In the genomic region with DNA sequence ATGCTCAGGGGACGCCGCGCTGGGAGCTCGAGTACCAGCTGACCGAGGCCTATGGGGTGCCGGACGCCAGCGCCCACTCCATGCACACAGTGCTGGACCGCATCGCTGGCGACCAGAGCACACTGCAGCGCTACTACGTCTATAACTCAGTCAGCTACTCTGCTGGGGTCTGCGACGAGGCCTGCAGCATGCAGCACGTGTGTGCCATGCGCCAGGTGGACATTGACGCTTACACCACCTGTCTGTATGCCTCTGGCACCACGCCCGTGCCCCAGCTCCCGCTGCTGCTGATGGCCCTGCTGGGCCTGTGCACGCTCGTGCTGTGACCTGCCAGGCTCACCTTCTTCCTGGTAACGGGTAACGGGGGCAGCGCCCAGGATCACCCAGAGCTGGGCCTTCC, we compare ENCODE assay signal across 20 cellular contexts. TPM values are rescaled to one million over a fixed set of nuclear protein-coding genes. Genes with fewer than 3 reads are reported as not detected.
DNase-seq lines count a peak whose midpoint lies in the region; ATAC-seq, FAIRE-seq and TF ChIP-seq lines count a peak whose summit lies in the region.
"Had no signal": no experiment of that assay in that cellular context is flagged by ENCODE, and none has a peak within 500 bp of the region (broad histone marks: within the 10 kb centered on the region; RNA-seq: fewer than 3 reads in every experiment).

No MANE protein-coding gene starts in this region.

- intact Hi-C loops in left ventricle myocardium inferior (cut with micrococcal nuclease) (no loop called here), cardiac septum (cut with DNase I) (no loop called here), PC-9 (cut with micrococcal nuclease; ENCODE audit: unreplicated experiment) (no loop called here), kidney (cut with DNase I) (no loop called here), upper lobe of right lung (cut with DNase I) (no loop called here)

- H3K4me3 ChIP-seq in left ventricle myocardium inferior (peak overlapping the region; percentile 83), PC-9 (no peak overlapping the region), kidney (ENCODE audit: low read length in 2 of 2) (no peak overlapping the region), upper lobe of right lung (no peak overlapping the region)

- H3K36me3 Mint-ChIP-seq in HFFc6 (ENCODE audit: low read depth) = no peaks in the 10 kb centered on the region
- H3K36me3 Mint-ChIP-seq: T-cell had no signal

- no peak overlapping the region for H3K27ac Mint-ChIP-seq in HFFc6

- CTCF ChIA-PET in PC-9 (lab: Charles Lee) = no interaction called here

- no peaks in the 10 kb centered on the region for H4K20me1 ChIP-seq in PC-9 (ENCODE audit: insufficient read depth)

- POLR2A ChIA-PET in PC-9 (lab: Charles Lee; ENCODE audit: unreplicated experiment) = no interaction called here

- no TSS peak for BruUV-seq in PC-9 (replicated peaks; lab: Mats Ljungman, UMichigan)

- H3K9me3 ChIP-seq in left ventricle myocardium inferior (replicated peaks) (no peaks in the 10 kb centered on the region), PC-9 (ENCODE audit: insufficient read depth, low read depth) (no peaks in the 10 kb centered on the region), kidney (ENCODE audit: control insufficient read depth in 1 of 2, low read length in 2 of 2) (no peaks in the 10 kb centered on the region), upper lobe of right lung (no peaks in the 10 kb centered on the region)
- H3K9me3 ChIP-seq: uterus had no signal

- H3K27ac ChIP-seq in left ventricle myocardium inferior (replicated peaks) (peak overlapping the region; percentile 91), PC-9 (no peak overlapping the region), kidney (ENCODE audit: low read depth in 2 of 2, low read length in 2 of 2) (no peak overlapping the region), upper lobe of right lung (peak overlapping the region; percentile 94)

- peaks cover 5% of the 10 kb centered on the region for H3K36me3 ChIP-seq in left ventricle myocardium inferior
- no peaks in the 10 kb centered on the region for H3K36me3 ChIP-seq in PC-9 (ENCODE audit: low read depth)
- H3K36me3 ChIP-seq in kidney (ENCODE audit: control insufficient read depth in 1 of 2, insufficient read depth in 2 of 2, low read length in 2 of 2) = no peaks in the 10 kb centered on the region
- H3K36me3 ChIP-seq in upper lobe of right lung = peaks cover 5% of the 10 kb centered on the region
- H3K36me3 ChIP-seq: uterus had no signal

- no peak for FAIRE-seq in kidney (lab: Jason Lieb, UNC)
- no peak for FAIRE-seq in D721Med (lab: Jason Lieb, UNC)
- FAIRE-seq: GM12891 had no signal

- peaks cover 25% of the 10 kb centered on the region for H3K4me1 Mint-ChIP-seq in HFFc6 (ENCODE audit: low read depth)

- peaks cover 30% of the 10 kb centered on the region for H3K4me1 ChIP-seq in left ventricle myocardium inferior
- H3K4me1 ChIP-seq in PC-9 (replicated peaks; ENCODE audit: insufficient read depth) = peaks cover 14% of the 10 kb centered on the region; the same call in 1 of the 2 replicates
- H3K4me1 ChIP-seq in kidney (ENCODE audit: control insufficient read depth in 1 of 2, insufficient read depth in 1 of 2, low read depth in 1 of 2, low read length in 2 of 2) = peaks cover 0 to 12% of the 10 kb centered on the region in 2 donors
- H3K4me1 ChIP-seq in upper lobe of right lung = peaks cover 24% of the 10 kb centered on the region
- H3K4me1 ChIP-seq: uterus had no signal

- H3K9me2 ChIP-seq in PC-9 (ENCODE audit: insufficient read depth) = no peaks in the 10 kb centered on the region

- H3K4me2 ChIP-seq in PC-9 = peak overlapping the region; percentile 92; the same call in 1 of the 2 replicates

- H3K4me3 Mint-ChIP-seq in HFFc6 = no peak overlapping the region

- no peaks in the 10 kb centered on the region for H3K79me2 ChIP-seq in PC-9 (ENCODE audit: low read depth)

- DNase-seq in left ventricle myocardium inferior (no peak), cardiac septum (ENCODE audit: low spot score) (no peak), PC-9 (no peak), kidney (peak; percentile 82), upper lobe of right lung (no peak), D721Med (ENCODE audit: insufficient read length, low spot score) (no peak), HFFc6 (no peak)
- DNase-seq: activated T-cell treated with anti-CD3 and anti-CD28 coated beads, Interleukin-2, amount 50 U/mL, for 4 hours; Calu3; foreskin melanocyte; GF-D8; NCI-H226; RPMI8226; stimulated activated CD4-positive, alpha-beta T cell treated with anti-CD3 and anti-CD28 coated beads, Interleukin-4, amount 100 ng/mL, for 1 hour; T-cell had no signal

- ATAC-seq in upper lobe of right lung (no peak), esophagus mucosa (no peak)
- ATAC-seq: activated T-cell treated with anti-CD3 and anti-CD28 coated beads, Interleukin-2, amount 50 U/mL, for 4 hours; T-cell had no signal

- H3K27me3 ChIP-seq in left ventricle myocardium inferior (ENCODE audit: low read depth) (no peaks in the 10 kb centered on the region), PC-9 (ENCODE audit: insufficient read depth, low read depth) (no peaks in the 10 kb centered on the region), upper lobe of right lung (no peaks in the 10 kb centered on the region)
- H3K27me3 ChIP-seq: uterus had no signal

- H3F3A ChIP-seq in PC-9 (ENCODE audit: insufficient read depth, low read depth) = peaks cover 14% of the 10 kb centered on the region; the same call in 1 of the 2 replicates

- peaks cover 12% of the 10 kb centered on the region for H3K27me3 Mint-ChIP-seq in HFFc6 (ENCODE audit: insufficient read depth)
- H3K27me3 Mint-ChIP-seq: dendritic cell treated with granulocyte-macrophage colony-stimulating factor and Interleukin-4, amounts not matched to agents 40 ng/mL and 50 ng/mL, for 4 days; T-cell had no signal

- TF ChIP-seq CTCF in left ventricle myocardium inferior (IDR thresholded peaks at IDR 0.05; ENCODE audit: borderline replicate concordance) (no peak), PC-9 (conservative IDR thresholded peaks at IDR 0.05) (no peak), kidney (IDR thresholded peaks at IDR 0.05; ENCODE audit: borderline replicate concordance, extremely low read depth, insufficient read depth) (no peak), upper lobe of right lung (IDR thresholded peaks at IDR 0.05) (no peak), D721Med (IDR thresholded peaks at IDR 0.05; ENCODE audit: insufficient read depth, missing control alignments) (no peak), HFFc6 (IDR thresholded peaks at IDR 0.05) (no peak)

- no peak overlapping the region for H2AFZ ChIP-seq in PC-9

- H3K9me3 Mint-ChIP-seq in HFFc6 = no peaks in the 10 kb centered on the region
- H3K9me3 Mint-ChIP-seq: activated T-cell treated with anti-CD3 and anti-CD28 coated beads, Interleukin-2, amount 50 U/mL, for 4 hours; dendritic cell treated with granulocyte-macrophage colony-stimulating factor and Interleukin-4, amounts not matched to agents 40 ng/mL and 50 ng/mL, for 4 days; T-cell had no signal

- H3K9ac ChIP-seq in kidney (ENCODE audit: low read length in 2 of 2) = no peak overlapping the region

RNA-seq across cellular contexts. Expression of a gene that starts 1.3 kb away (rescaled TPM):
- 4.8 TPM for total RNA-seq in left ventricle myocardium inferior
- 3.0 TPM for total RNA-seq in cardiac septum
- 4.9 and 5.7 TPM in 2 replicates for total RNA-seq in PC-9 (2021)
- 8.2 TPM for total RNA-seq in kidney
- 9.1 TPM for polyA plus RNA-seq in kidney (ENCODE audit: insufficient read depth, low read depth, low replicate concordance)
- 8.7 TPM for total RNA-seq in upper lobe of right lung
- total RNA-seq in esophagus mucosa = 3.5 TPM
- total RNA-seq in HFFc6 (2021; fragmentation: NEBNext Ultra II Directional; extraction: Animal tissue kit (Norgen Biotek cat#: 25700)) = 10 to 100 TPM in 1 of 6 experiments, 1 to 10 TPM in 5; 8.0 to 10.7 (median 9.7) TPM

RNA-seq across cellular contexts. Expression of a gene that starts 23.7 kb away (rescaled TPM):
- not detected for total RNA-seq in left ventricle myocardium inferior
- not detected for total RNA-seq in cardiac septum
- total RNA-seq in PC-9 (2021) = 26.5 and 29.2 TPM in 2 replicates
- 9.7 TPM for total RNA-seq in kidney
- 5.9 TPM for polyA plus RNA-seq in kidney (ENCODE audit: insufficient read depth, low read depth, low replicate concordance)
- 29.1 TPM for total RNA-seq in upper lobe of right lung
- 1.8 TPM for total RNA-seq in esophagus mucosa
- total RNA-seq in HFFc6 (2021; fragmentation: NEBNext Ultra II Directional; extraction: Animal tissue kit (Norgen Biotek cat#: 25700)) = not detected
- total RNA-seq: skeletal muscle tissue had no signal

RNA-seq across cellular contexts. Expression of a gene that starts 44.1 kb away (rescaled TPM):
- total RNA-seq in left ventricle myocardium inferior (21.2 TPM), cardiac septum (13.2 TPM), PC-9 (2021) (21.1 and 29.1 TPM in 2 replicates), kidney (36.0 TPM), upper lobe of right lung (22.4 TPM), esophagus mucosa (18.8 TPM)
- 32.6 TPM for polyA plus RNA-seq in kidney (ENCODE audit: insufficient read depth, low read depth, low replicate concordance)
- 10 to 100 TPM; 20.7 to 29.1 (median 23.8) TPM for total RNA-seq in HFFc6 (2021; fragmentation: NEBNext Ultra II Directional; extraction: Animal tissue kit (Norgen Biotek cat#: 25700))

Comparison
In these comparisons a context has a peak if more than half of its experiments do, and no peak if none do; other contexts are left out.
1. H3K27ac ChIP-seq: peak in left ventricle myocardium inferior (single experiment) and upper lobe of right lung (single experiment); none in PC-9 (single experiment) and kidney (0 of 2).